In genomic region chr2:86441392-86441788, GRCh38 we compare ENCODE assay signal across 8 cellular contexts. TPM values are rescaled to one million over a fixed set of nuclear protein-coding genes. Genes with fewer than 3 reads are reported as not detected.
A peak's percentile ranks its signal among the peaks of the same experiment; 100 is the strongest.
DNase-seq lines count a peak whose midpoint lies in the region; ATAC-seq, FAIRE-seq and TF ChIP-seq lines count a peak whose summit lies in the region.

No MANE protein-coding gene starts in this region.

- under 1% methylated on average over 33 of the region's 49 CpGs for WGBS in HepG2 (ENCODE audit: low lambda C conversion rate)
- under 1% methylated on average over 49 of the region's 49 CpGs for WGBS in urinary bladder

- peaks cover 25% of the 10 kb centered on the region for H3K36me3 Mint-ChIP-seq in activated naive CD8-positive, alpha-beta T cell

- H3K4me3 ChIP-seq in HepG2 (replicated peaks in 1 of 3; ENCODE audit: insufficient read depth in 1 of 3, low read depth in 2 of 3, low read length in 3 of 3) (peak overlapping the region; percentile 70 to 97 (median 81); a peak in 5 of 6 replicates), urinary bladder (ENCODE audit: low read depth, low read length) (peak overlapping the region; percentile 87)

- H3K9me3 Mint-ChIP-seq in activated naive CD8-positive, alpha-beta T cell (ENCODE audit: low read depth) = peaks cover 23% of the 10 kb centered on the region

- CTCF ChIA-PET in HepG2 (lab: Yijun Ruan, JAX; ENCODE audit: low intra/inter-chr PET ratio, low total read pairs) = no interaction called here

- TF ChIP-seq RAD21 in HepG2 (CRISPR knock-in tag; IDR thresholded peaks at IDR 0.05) = 0 out of 2 replicates have a peak, but pooled peaks have one; percentile 9

- no peaks in the 10 kb centered on the region for H3K27me3 Mint-ChIP-seq in activated naive CD8-positive, alpha-beta T cell

- H3K9ac ChIP-seq in ES-I3 (ENCODE audit: low read depth, low read length) (peak overlapping the region; percentile 79), HepG2 (ENCODE audit: insufficient read depth, low read depth, low read length) (peak overlapping the region; percentile 72)

- no peak for TF ChIP-seq CTCF in HepG2 (CRISPR knock-in tag; IDR thresholded peaks at IDR 0.05)

- peak overlapping the region; percentile 100 for H3K27ac Mint-ChIP-seq in activated naive CD8-positive, alpha-beta T cell

- no peak for FAIRE-seq in HepG2 (lab: Jason Lieb, UNC)

- intact Hi-C loops in HepG2 (cut with micrococcal nuclease; ENCODE audit: unreplicated experiment) = loop anchor here (1.0 to 5.0 kb wide), 3 partner anchors 122 to 334 kb away; partner anchors contain the start of genes CHMP3, POLR1A, PTCD3 and RNF103

- H3K4me1 ChIP-seq in ES-I3 (ENCODE audit: insufficient read depth, low read length) (peaks cover 4% of the 10 kb centered on the region), HepG2 (ENCODE audit: insufficient read depth, low read length) (peaks cover 41% of the 10 kb centered on the region), urinary bladder (ENCODE audit: insufficient read depth) (no peaks in the 10 kb centered on the region)

- peak; percentile 93 to 94 for TF ChIP-seq POLR2A in HepG2 (IDR thresholded peaks at IDR 0.05; ENCODE audit: insufficient read depth in 1 of 2, low read depth in 2 of 2, low read length in 2 of 2)

- H3K4me1 Mint-ChIP-seq in activated naive CD8-positive, alpha-beta T cell (ENCODE audit: low read depth) = peaks cover 50% of the 10 kb centered on the region

- H3K36me3 ChIP-seq in ES-I3 (ENCODE audit: insufficient read depth, low read length) = 0 out of 2 replicates have a peak, but pooled peaks cover 4% of the 10 kb centered on the region
- peaks cover 7 to 29% of the 10 kb centered on the region in 2 experiments for H3K36me3 ChIP-seq in HepG2 (replicated peaks in 1 of 2; ENCODE audit: control insufficient read depth in 1 of 2, insufficient read depth in 2 of 2, low read length in 2 of 2)
- peaks cover 1% of the 10 kb centered on the region for H3K36me3 ChIP-seq in urinary bladder (ENCODE audit: insufficient read depth)

- no peak overlapping the region for H2AFZ ChIP-seq in HepG2 (ENCODE audit: low read length)

- H3K4me2 ChIP-seq in HepG2 (ENCODE audit: low read depth, low read length) = peak overlapping the region; percentile 8; the same call in 1 of the 2 replicates

- POLR2A ChIA-PET in HepG2 (lab: Yijun Ruan, JAX) = interaction anchor here (0.7 to 3.0 kb wide), 27 partner anchors 9 to 1575 kb away, joined by 3 to 18 read pairs (median 4); partner anchors contain the start of genes CHMP3, IMMT, POLR1A and PTCD3

- H4K20me1 ChIP-seq in HepG2 (ENCODE audit: insufficient read depth, low read length) = peaks cover 43% of the 10 kb centered on the region

- H3K4me3 Mint-ChIP-seq in activated naive CD8-positive, alpha-beta T cell = peak overlapping the region; percentile 92

- H3K27ac ChIP-seq in HepG2 (ENCODE audit: extremely low read length, insufficient read depth, low read length) (peak overlapping the region; percentile 98), urinary bladder (ENCODE audit: low read depth) (peak overlapping the region; percentile 96)

- H3K9me3 ChIP-seq in ES-I3 (ENCODE audit: control insufficient read depth, insufficient read depth, low read length) (peaks cover 15% of the 10 kb centered on the region), HepG2 (ENCODE audit: low read length) (peaks cover 29% of the 10 kb centered on the region)

- H3K27me3 ChIP-seq in HepG2 (ENCODE audit: control insufficient read depth in 1 of 2, insufficient read depth in 2 of 2, low read length in 2 of 2) = peaks cover 0 to 3% of the 10 kb centered on the region in 2 experiments; a peak in 1 of 5 replicates

- no peak for DNase-seq in HepG2 (ENCODE audit: low spot score)
- DNase-seq in NCI-H524 treated with DMSO at 0.1 percent for 48 hours (lab: John Stamatoyannopoulos, UW) = no peak
- no peak for DNase-seq in stimulated activated CD4-positive, alpha-beta T cell treated with anti-CD3 and anti-CD28 coated beads, Interleukin-1b, Interleukin-23, amount 100 ng/mL, for 48 hours
- no peak for DNase-seq in retina

- BruUV-seq in HepG2 (replicated peaks; lab: Mats Ljungman, UMichigan) = no TSS peak

- H3K79me2 ChIP-seq in HepG2 (ENCODE audit: insufficient read depth, low read length) = peaks cover 46% of the 10 kb centered on the region

- peak; percentile 15 for ATAC-seq in HG02623 (IDR thresholded peaks at IDR 0.05; ENCODE audit: unreplicated experiment)
- no peak for ATAC-seq in HepG2

- in situ Hi-C loops in HepG2 (cut with HindIII; ENCODE audit: extremely low pct_ligation_motif_present, low pct_unique_long_range_greater_than_20kb) = no loop called here

- no peak for TF ChIP-seq EP300 in HepG2 (IDR thresholded peaks at IDR 0.05; ENCODE audit: low read depth in 2 of 2, low read length in 2 of 2)
- no peak for TF ChIP-seq EP300 in HepG2 (CRISPR knock-in tag; IDR thresholded peaks at IDR 0.05; ENCODE audit: borderline replicate concordance)

TF ChIP-seq in HepG2, 621 proteins besides CTCF, POLR2A, EP300 and RAD21 (continues in another document):
- TF ChIP-seq ZNF12 (CRISPR knock-in tag; IDR thresholded peaks at IDR 0.05) (no peak), NFE2L1 (CRISPR knock-in tag; IDR thresholded peaks at IDR 0.05; ENCODE audit: borderline replicate concordance) (no peak), ZNF337 (CRISPR knock-in tag; IDR thresholded peaks at IDR 0.05; ENCODE audit: borderline replicate concordance, low read depth) (no peak), RORA (CRISPR knock-in tag; IDR thresholded peaks at IDR 0.05) (no peak), ZNF180 (CRISPR knock-in tag; IDR thresholded peaks at IDR 0.05; ENCODE audit: borderline replicate concordance, low read depth) (peak; percentile 76; the same call in 1 of the 2 replicates), NFE2L2 (IDR thresholded peaks at IDR 0.05; ENCODE audit: low read length) (no peak), TSC22D2 (CRISPR knock-in tag; IDR thresholded peaks at IDR 0.05; ENCODE audit: borderline replicate concordance) (0 out of 2 replicates have a peak, but pooled peaks have one; percentile 7), ZNF430 (CRISPR knock-in tag; IDR thresholded peaks at IDR 0.05) (no peak), FIP1L1 (IDR thresholded peaks at IDR 0.05; ENCODE audit: borderline replicate concordance, insufficient read depth, low read depth, low read length) (no peak), FOXO1 (CRISPR knock-in tag; IDR thresholded peaks at IDR 0.05) (no peak; the same call in 1 of the 2 replicates), GATA4 (IDR thresholded peaks at IDR 0.05; ENCODE audit: borderline replicate concordance, low read depth) (0 out of 2 replicates have a peak, but pooled peaks have one; percentile 58), NFYB (CRISPR knock-in tag; IDR thresholded peaks at IDR 0.05) (no peak), SRY (CRISPR knock-in tag; IDR thresholded peaks at IDR 0.05) (0 out of 2 replicates have a peak, but pooled peaks have one; percentile 9), THRA (CRISPR knock-in tag; IDR thresholded peaks at IDR 0.05; ENCODE audit: borderline replicate concordance) (0 out of 2 replicates have a peak, but pooled peaks have one; percentile 9), GABPA (IDR thresholded peaks at IDR 0.05; ENCODE audit: low read depth, low read length) (no peak), GABPA (CRISPR knock-in tag; IDR thresholded peaks at IDR 0.05; ENCODE audit: low read depth) (no peak), ZNF446 (CRISPR knock-in tag; IDR thresholded peaks at IDR 0.05) (0 out of 2 replicates have a peak, but pooled peaks have one; percentile 62), POLR2AphosphoS5 (IDR thresholded peaks at IDR 0.05; ENCODE audit: low read depth, low read length) (peak; percentile 96)

RNA-seq across cellular contexts. Expression of gene KDM3A, which starts 0.2 kb away (rescaled TPM):
- total RNA-seq in HepG2 (2016; rRNA removed; fragmentation: Illumina TruSeq; extraction: Trizol) (21.0 and 30.8 TPM in 2 replicates), urinary bladder (72.6 TPM)
- total RNA-seq in HepG2 (2016; cell fraction: cytosol; rRNA removed; fragmentation: Illumina TruSeq; extraction: Trizol; ENCODE audit: low read depth) = 3.8 and 4.0 TPM in 2 replicates
- 20.2 and 32.7 TPM in 2 replicates for total RNA-seq in HepG2 (2016; cell fraction: insoluble cytoplasmic fraction; rRNA removed; fragmentation: Illumina TruSeq; extraction: Trizol)
- total RNA-seq in HepG2 (2016; cell fraction: membrane; rRNA removed; fragmentation: Illumina TruSeq; extraction: Trizol) = 7.1 and 9.1 TPM in 2 replicates
- 52.1 and 52.6 TPM in 2 replicates for total RNA-seq in HepG2 (2016; cell fraction: nucleus; rRNA removed; fragmentation: Illumina TruSeq; extraction: Trizol)
- polyA plus RNA-seq in HepG2 (2011; rRNA removed) (53.9 and 70.2 TPM in 2 replicates), urinary bladder (30.2 TPM)
- polyA plus RNA-seq in HepG2 (2011; cell fraction: cytosol; rRNA removed) = 29.9 and 38.1 TPM in 2 replicates
- polyA plus RNA-seq in HepG2 (2011; cell fraction: nucleus; rRNA removed) = 77.5 and 80.4 TPM in 2 replicates
- 46.4 and 59.6 TPM in 2 replicates for polyA plus RNA-seq in HepG2 (2012)
- polyA plus RNA-seq in HepG2 (2016; cell fraction: cytosol; fragmentation: Illumina TruSeq; extraction: Trizol; ENCODE audit: low read depth) = 1.5 and 3.7 TPM in 2 replicates
- polyA plus RNA-seq in HepG2 (2016; cell fraction: insoluble cytoplasmic fraction; fragmentation: Illumina TruSeq; extraction: Trizol; ENCODE audit: low read depth) = 24.8 and 27.7 TPM in 2 replicates
- 5.6 and 5.8 TPM in 2 replicates for polyA plus RNA-seq in HepG2 (2016; cell fraction: membrane; fragmentation: Illumina TruSeq; extraction: Trizol; ENCODE audit: low read depth)
- polyA plus RNA-seq in HepG2 (2016; cell fraction: nucleus; fragmentation: Illumina TruSeq; extraction: Trizol; ENCODE audit: insufficient read depth, low read depth) = 38.9 TPM in 2 replicates
- 42.3 and 101 TPM in 2 replicates for polyA minus RNA-seq in HepG2 (2011; rRNA and poly(A)+ RNA removed; ENCODE audit: low replicate concordance)
- 82.1 and 91.9 TPM in 2 replicates for polyA minus RNA-seq in HepG2 (2011; cell fraction: cytosol; rRNA and poly(A)+ RNA removed)
- 257 and 304 TPM in 2 replicates for polyA minus RNA-seq in HepG2 (2011; cell fraction: nucleus; rRNA and poly(A)+ RNA removed)
